In the genomic region with DNA sequence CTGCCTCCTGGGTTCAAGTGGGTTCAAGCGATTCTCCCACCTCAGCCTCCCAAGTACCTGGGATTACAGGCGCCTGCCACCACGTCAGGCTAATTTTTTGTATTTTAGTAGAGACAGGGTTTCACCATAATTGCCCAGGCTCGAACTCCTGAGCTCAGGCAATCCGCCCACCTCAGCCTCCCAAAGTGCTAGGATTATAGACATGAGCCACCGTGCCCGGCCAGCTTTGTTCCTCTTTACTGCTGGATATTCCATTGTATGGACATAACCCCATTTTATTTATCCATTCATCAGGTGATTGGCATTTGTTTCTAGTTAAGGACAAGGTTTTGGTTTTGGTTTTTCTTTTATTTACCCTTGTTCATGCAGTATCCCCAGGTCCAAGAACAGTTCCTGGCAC, we compare ENCODE assay signal across 22 cellular contexts. TPM values are rescaled to one million over a fixed set of nuclear protein-coding genes. Genes with fewer than 3 reads are reported as not detected.
"Had no signal": no experiment of that assay in that cellular context is flagged by ENCODE, and none has a peak within 500 bp of the region (broad histone marks: within the 10 kb centered on the region; RNA-seq: fewer than 3 reads in every experiment).

No MANE protein-coding gene starts in this region.

- H3K9me3 ChIP-seq: Peyer's patch had no signal

- H3K4me3 ChIP-seq: Peyer's patch, SJSA1 had no signal

- ATAC-seq: activated CD4-positive, CD25-positive, alpha-beta regulatory T cell treated with anti-CD3 and anti-CD28 coated beads, Interleukin-2, amount 50 U/mL, for 24 hours; activated CD8-positive, alpha-beta memory T cell treated with anti-CD3 and anti-CD28 coated beads, Interleukin-2, amount 10 ng/mL, durations not matched to agents 7 days and 5 days; SK-N-SH treated with all-trans-retinoic acid at 6 μM for 48 hours had no signal

- DNase-seq: activated CD4-positive, alpha-beta T cell treated with anti-CD3 and anti-CD28 coated beads for 48 hours; activated CD4-positive, alpha-beta T cell treated with anti-CD3 and anti-CD28 coated beads, Interleukin-2, amount 50 U/mL, for 4 hours; activated CD8-positive, alpha-beta memory T cell treated with anti-CD3 and anti-CD28 coated beads, Interleukin-2, amount 10 ng/mL, durations not matched to agents 7 days and 5 days; activated effector memory CD4-positive, alpha-beta T cell treated with Interleukin-2 at 50 U/mL for 16 hours; activated naive CD4-positive, alpha-beta T cell treated with anti-CD3 and anti-CD28 coated beads for 36 hours; activated T-cell treated with anti-CD3 and anti-CD28 coated beads, Interleukin-2, amount 50 U/mL, for 24 hours; amygdala; caudate nucleus; NCI-H1105 treated with DMSO at 0.1 percent for 48 hours; NCI-H146; NCI-H187 treated with DMSO at 0.1 percent for 48 hours; NCI-H2081 treated with DMSO at 0.1 percent for 48 hours; NCI-H446; NCI-H524; Peyer's patch; SHP77 had no signal

- H3K4me3 Mint-ChIP-seq: activated CD8-positive, alpha-beta memory T cell treated with anti-CD3 and anti-CD28 coated beads, Interleukin-2, amount 10 ng/mL, durations not matched to agents 7 days and 5 days; activated naive CD4-positive, alpha-beta T cell treated with anti-CD3 and anti-CD28 coated beads for 36 hours; activated naive CD8-positive, alpha-beta T cell; activated T-cell treated with anti-CD3 and anti-CD28 coated beads, Interleukin-2, amount 50 U/mL, for 24 hours; activated T-helper 1 cell treated with anti-CD3 and anti-CD28 coated beads, Interleukin-12 subunit alpha, Interleukin-12 subunit beta, Interleukin-2, Interleukin-4 antibody, amounts not matched to agents 30 ng/mL and 10 ng/mL and 1 ng/mL, durations not matched to agents 14 hours and 24 hours and 36 hours; T-helper 1 cell treated with Interleukin-12 subunit alpha and Interleukin-12 subunit beta and Interleukin-4 antibody, amounts not matched to agents 30 μg/mL and 1 μg/mL, for 36 hours had no signal

- H3K27me3 Mint-ChIP-seq: activated CD8-positive, alpha-beta memory T cell treated with anti-CD3 and anti-CD28 coated beads, Interleukin-2, amount 10 ng/mL, durations not matched to agents 7 days and 5 days; activated naive CD8-positive, alpha-beta T cell; activated T-cell treated with anti-CD3 and anti-CD28 coated beads, Interleukin-2, amount 50 U/mL, for 24 hours had no signal

- H3K27me3 ChIP-seq: Peyer's patch, SJSA1 had no signal

- H3K27ac ChIP-seq: Peyer's patch, SJSA1 had no signal

- H3K9me3 Mint-ChIP-seq: activated naive CD4-positive, alpha-beta T cell treated with anti-CD3 and anti-CD28 coated beads for 36 hours; activated T-cell treated with anti-CD3 and anti-CD28 coated beads, Interleukin-2, amount 50 U/mL, for 24 hours; activated T-helper 1 cell treated with anti-CD3 and anti-CD28 coated beads, Interleukin-12 subunit alpha, Interleukin-12 subunit beta, Interleukin-2, Interleukin-4 antibody, amounts not matched to agents 30 ng/mL and 10 ng/mL and 1 ng/mL, durations not matched to agents 14 hours and 24 hours and 36 hours; T-helper 1 cell treated with Interleukin-12 subunit alpha and Interleukin-12 subunit beta and Interleukin-4 antibody, amounts not matched to agents 30 μg/mL and 1 μg/mL, for 36 hours had no signal

- H3K27ac Mint-ChIP-seq: activated naive CD4-positive, alpha-beta T cell treated with anti-CD3 and anti-CD28 coated beads for 36 hours; activated naive CD8-positive, alpha-beta T cell; activated T-helper 1 cell treated with anti-CD3 and anti-CD28 coated beads, Interleukin-12 subunit alpha, Interleukin-12 subunit beta, Interleukin-2, Interleukin-4 antibody, amounts not matched to agents 30 ng/mL and 10 ng/mL and 1 ng/mL, durations not matched to agents 14 hours and 24 hours and 36 hours; T-helper 1 cell treated with Interleukin-12 subunit alpha and Interleukin-12 subunit beta and Interleukin-4 antibody, amounts not matched to agents 30 μg/mL and 1 μg/mL, for 36 hours had no signal

RNA-seq across cellular contexts. Expression of gene LILRB3, which starts 26.3 kb away (rescaled TPM):
- total RNA-seq: activated naive CD4-positive, alpha-beta T cell treated with anti-CD3 and anti-CD28 coated beads for 36 hours; SJSA1 had no signal
